Comparison of ENCODE assay signal across 26 cellular contexts in the genomic region with DNA sequence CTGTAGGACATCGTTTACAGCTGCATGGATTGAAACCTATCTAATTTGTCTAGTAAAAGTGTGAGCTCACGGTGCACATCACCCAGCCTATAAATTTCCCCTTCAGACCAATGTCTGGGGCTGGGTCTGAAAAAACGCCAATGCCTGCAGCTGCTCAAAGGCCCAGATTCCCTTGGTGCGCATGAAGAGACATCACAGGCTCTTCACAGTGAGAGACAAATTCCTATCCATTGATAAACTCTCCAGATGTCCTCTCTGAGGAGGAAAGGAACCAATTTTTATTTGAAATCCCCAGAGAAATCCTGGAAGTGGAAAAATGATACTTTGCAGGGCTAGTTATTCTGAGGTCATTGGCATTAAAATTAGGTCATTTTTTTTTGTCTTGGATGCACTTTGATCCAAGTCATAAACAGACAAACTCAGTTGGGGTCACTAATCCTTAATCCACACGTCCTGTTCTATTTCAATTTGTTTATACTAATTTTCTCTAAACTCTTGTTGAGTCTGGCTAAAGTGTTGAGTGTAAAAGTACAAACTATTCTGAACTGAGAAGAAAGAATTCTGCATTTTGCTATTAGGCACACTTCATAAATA.
DNase-seq lines count a peak whose midpoint lies in the region; TF ChIP-seq lines count a peak whose summit lies in the region.
"Had no signal": no experiment of that assay in that cellular context is flagged by ENCODE, and none has a peak within 500 bp of the region (broad histone marks: within the 10 kb centered on the region; RNA-seq: fewer than 3 reads in every experiment).

No MANE protein-coding gene starts in this region.

- peak; percentile 3 for DNase-seq in NCI-H146 (lab: John Stamatoyannopoulos, UW)
- no peak for DNase-seq in NCI-H146 treated with DMSO at 0.1 percent for 48 hours (lab: John Stamatoyannopoulos, UW; ENCODE audit: unreplicated experiment)
- DNase-seq in NCI-H2081 (lab: John Stamatoyannopoulos, UW): peak; percentile 9 to 53
- DNase-seq in iPS-NIHi11 (ENCODE audit: low spot score): peak; percentile 10
- peak; percentile 15 for DNase-seq in pons (ENCODE audit: low spot score)
- no peak for DNase-seq in NCI-H1436 (lab: John Stamatoyannopoulos, UW)
- DNase-seq in stimulated activated CD4-positive, alpha-beta T cell treated with anti-CD3 and anti-CD28 coated beads, Interleukin-1b, Interleukin-23, amount 100 ng/mL, for 48 hours: no peak
- DNase-seq in foreskin fibroblast: no peak
- DNase-seq: 8988T; activated CD4-positive, alpha-beta T cell treated with anti-CD3 and anti-CD28 coated beads for 1 hour; activated CD8-positive, alpha-beta T cell treated with anti-CD3 and anti-CD28 coated beads for 36 hours; amniotic stem cell; CD4-positive, CD25-positive, alpha-beta regulatory T cell; DMS79 treated with DMSO at 0.1 percent for 48 hours; HFFc6; hypothalamus; midbrain; naive thymus-derived CD8-positive, alpha-beta T cell; NCI-H1048; NCI-H1930; NCI-H526 treated with DMSO at 0.1 percent for 48 hours; PC-9; stimulated activated naive CD4-positive, alpha-beta T cell treated with Interleukin-2 at 50 U/mL for 16 hours; upper lobe of right lung had no signal

- no peak overlapping the region for H3K4me3 ChIP-seq in foreskin fibroblast (ENCODE audit: low read depth in 1 of 2, low read length in 2 of 2)
- H3K4me3 ChIP-seq: gastroesophageal sphincter, suprapubic skin, upper lobe of right lung had no signal

- TF ChIP-seq CTCF in foreskin fibroblast (IDR thresholded peaks at IDR 0.05; ENCODE audit: low read depth, low read length): no peak

Comparison
In these comparisons a context has a peak if more than half of its experiments do, and no peak if none do; other contexts are left out.
1. DNase-seq: peak in NCI-H146 (single experiment), NCI-H2081 (2 of 2), iPS-NIHi11 (single experiment) and pons (single experiment); none in NCI-H146 treated with DMSO at 0.1 percent for 48 hours (single experiment), NCI-H1436 (single experiment), stimulated activated CD4-positive, alpha-beta T cell treated with anti-CD3 and anti-CD28 coated beads, Interleukin-1b, Interleukin-23, amount 100 ng/mL, for 48 hours (single experiment) and foreskin fibroblast (0 of 2).